10 cellular contexts compared by ENCODE assay signal in genomic region chr6:11251553-11252358, GRCh38. TPM values are rescaled to one million over a fixed set of nuclear protein-coding genes. Genes with fewer than 3 reads are reported as not detected.
A peak's percentile ranks its signal among the peaks of the same experiment; 100 is the strongest.
DNase-seq lines count a peak whose midpoint lies in the region; ATAC-seq and TF ChIP-seq lines count a peak whose summit lies in the region.
"Had no signal": no experiment of that assay in that cellular context is flagged by ENCODE, and none has a peak within 500 bp of the region (broad histone marks: within the 10 kb centered on the region; RNA-seq: fewer than 3 reads in every experiment).

No MANE protein-coding gene starts in this region.

- intact Hi-C loops in colonic mucosa (cut with DNase I), result no loop called here
- intact Hi-C loops in CD14-positive monocyte (cut with micrococcal nuclease), result no loop called here

- 58 to 76% methylated on average over 7 of the region's 7 CpGs for WGBS in lung, 2 donors

- TF ChIP-seq CTCF in colonic mucosa (IDR thresholded peaks at IDR 0.05), result no peak
- TF ChIP-seq CTCF in lung (IDR thresholded peaks at IDR 0.05; ENCODE audit: control extremely low read depth, extremely low read depth), result no peak
- TF ChIP-seq CTCF in Peyer's patch (IDR thresholded peaks at IDR 0.05), result no peak
- TF ChIP-seq CTCF in CD14-positive monocyte (IDR thresholded peaks at IDR 0.05), result no peak

- no peak overlapping the region for H3K27ac ChIP-seq in colonic mucosa
- peak overlapping the region; percentile 49 to 76 for H3K27ac ChIP-seq in lung (ENCODE audit: low read depth in 1 of 2, low read length in 1 of 2)
- peak overlapping the region; percentile 40 for H3K27ac ChIP-seq in substantia nigra (ENCODE audit: low read depth, low read length, poor library complexity, severe bottlenecking)
- H3K27ac ChIP-seq in Peyer's patch, result peak overlapping the region in 2 of 4 donors; percentile 18 to 45
- no peak overlapping the region for H3K27ac ChIP-seq in CD8-positive, alpha-beta memory T cell (ENCODE audit: low read depth, low read length)
- H3K27ac ChIP-seq: KMS-11 had no signal

- peak; percentile 49 for DNase-seq in NCI-H1105 (lab: John Stamatoyannopoulos, UW)
- DNase-seq in colonic mucosa, result peak; percentile 58
- no peak for DNase-seq in lung (ENCODE audit: low spot score)
- DNase-seq in substantia nigra (lab: John Stamatoyannopoulos, UW), result peak in 42 of 49 donors; percentile 9 to 90 (median 55)
- DNase-seq in Peyer's patch, result no peak
- no peak for DNase-seq in CD8-positive, alpha-beta memory T cell
- DNase-seq in CD14-positive monocyte (ENCODE audit: low spot score), result no peak
- DNase-seq: immature natural killer cell had no signal

- H3K9me3 Mint-ChIP-seq in CD8-positive, alpha-beta memory T cell, result peaks cover 0 to 2% (median 0%) of the 10 kb centered on the region in 5 donors
- peaks cover 3 to 9% (median 5%) of the 10 kb centered on the region in 7 donors for H3K9me3 Mint-ChIP-seq in CD14-positive monocyte
- H3K9me3 Mint-ChIP-seq: immature natural killer cell had no signal

- H3K36me3 Mint-ChIP-seq in CD8-positive, alpha-beta memory T cell, result peaks cover 36 to 48% (median 46%) of the 10 kb centered on the region in 3 donors
- peaks cover 49 to 53% of the 10 kb centered on the region in 2 donors for H3K36me3 Mint-ChIP-seq in CD14-positive monocyte

- H3K4me3 ChIP-seq in colonic mucosa, result no peak overlapping the region
- no peak overlapping the region for H3K4me3 ChIP-seq in lung
- no peak overlapping the region for H3K4me3 ChIP-seq in Peyer's patch
- H3K4me3 ChIP-seq in CD8-positive, alpha-beta memory T cell (ENCODE audit: low read length), result no peak overlapping the region

- no peak overlapping the region for H3K9ac ChIP-seq in colonic mucosa (ENCODE audit: low read depth in 2 of 2, low read length in 2 of 2)
- H3K9ac ChIP-seq: KMS-11 had no signal

- H3K9me3 ChIP-seq in colonic mucosa (no peaks in the 10 kb centered on the region), lung (ENCODE audit: control insufficient read depth in 2 of 2, insufficient read depth in 1 of 2, low read length in 1 of 2) (no peaks in the 10 kb centered on the region), Peyer's patch (no peaks in the 10 kb centered on the region)
- peaks cover 5% of the 10 kb centered on the region for H3K9me3 ChIP-seq in CD8-positive, alpha-beta memory T cell (ENCODE audit: low read length)

- peak; percentile 50 for ATAC-seq in lung (ENCODE audit: insufficient read depth, low FRiP score)
- ATAC-seq in GM19035 (IDR thresholded peaks at IDR 0.05; ENCODE audit: unreplicated experiment), result no peak

- peaks cover 28 to 43% (median 40%) of the 10 kb centered on the region in 3 donors for H3K4me1 Mint-ChIP-seq in CD8-positive, alpha-beta memory T cell
- no peaks in the 10 kb centered on the region for H3K4me1 Mint-ChIP-seq in CD14-positive monocyte

- H3K36me3 ChIP-seq in colonic mucosa (no peaks in the 10 kb centered on the region), lung (ENCODE audit: control insufficient read depth in 2 of 2, insufficient read depth in 2 of 2, low read length in 2 of 2) (peaks cover 0 to 2% of the 10 kb centered on the region in 2 donors), Peyer's patch (no peaks in the 10 kb centered on the region)
- H3K36me3 ChIP-seq in CD8-positive, alpha-beta memory T cell (ENCODE audit: insufficient read depth, low read length), result peaks cover 15% of the 10 kb centered on the region

- TF ChIP-seq POLR2A in Peyer's patch (IDR thresholded peaks at IDR 0.05), result no peak

- H3K4me1 ChIP-seq in colonic mucosa (peaks cover 4% of the 10 kb centered on the region), lung (ENCODE audit: control insufficient read depth in 2 of 2, insufficient read depth in 2 of 2, low read length in 2 of 2) (peaks cover 5 to 9% of the 10 kb centered on the region in 2 donors), Peyer's patch (peaks cover 0 to 14% (median 2%) of the 10 kb centered on the region in 4 donors)
- peaks cover 3% of the 10 kb centered on the region for H3K4me1 ChIP-seq in CD8-positive, alpha-beta memory T cell (ENCODE audit: insufficient read depth, low read length)

- CTCF ChIA-PET in CD8-positive, alpha-beta memory T cell (lab: Charles Lee), result interaction anchor here (1.1 to 1.4 kb wide), 2 partner anchors 10 to 30 kb away, joined by 3 to 5 read pairs; no protein-coding TSS in a partner anchor

- POLR2A ChIA-PET in CD8-positive, alpha-beta memory T cell (lab: Charles Lee), result interaction anchor here (0.6 kb wide), 1 partner anchor 51 kb away, joined by 3 read pairs; no protein-coding TSS in a partner anchor

- H3K27me3 Mint-ChIP-seq in CD8-positive, alpha-beta memory T cell, result no peaks in the 10 kb centered on the region
- H3K27me3 Mint-ChIP-seq in CD14-positive monocyte (ENCODE audit: low read depth in 3 of 3), result peaks cover 0 to 2% (median 1%) of the 10 kb centered on the region in 3 donors

- H3K27ac Mint-ChIP-seq in CD8-positive, alpha-beta memory T cell, result peak overlapping the region in 3 of 8 donors; percentile 29 to 57 (median 54)
- H3K27ac Mint-ChIP-seq in CD14-positive monocyte, result no peak overlapping the region

- peak overlapping the region in 1 of 7 donors; percentile 37 for H3K4me3 Mint-ChIP-seq in CD8-positive, alpha-beta memory T cell
- H3K4me3 Mint-ChIP-seq in CD14-positive monocyte, result no peak overlapping the region
- H3K4me3 Mint-ChIP-seq: immature natural killer cell had no signal

- no peaks in the 10 kb centered on the region for H3K27me3 ChIP-seq in colonic mucosa
- no peaks in the 10 kb centered on the region for H3K27me3 ChIP-seq in lung (ENCODE audit: control insufficient read depth, insufficient read depth)
- no peaks in the 10 kb centered on the region for H3K27me3 ChIP-seq in Peyer's patch
- H3K27me3 ChIP-seq in CD8-positive, alpha-beta memory T cell (ENCODE audit: insufficient read depth, low read length, poor library complexity, severe bottlenecking), result no peaks in the 10 kb centered on the region

RNA-seq across cellular contexts. Expression of gene NEDD9, which starts 19.3 kb away (rescaled TPM):
- total RNA-seq in colonic mucosa, result 10 to 100 TPM; 43.4 to 73.1 TPM
- total RNA-seq in lung, result 100 to 1,000 TPM; 149 to 158 TPM
- polyA plus RNA-seq in lung, result 100 to 1,000 TPM in 1 of 2 donors, 10 to 100 TPM in 1; 28.2 to 101 TPM
- 10 to 100 TPM; 63.9 to 97.0 (median 87.5) TPM for total RNA-seq in Peyer's patch
- 10 to 100 TPM; 39.9 to 41.0 TPM for total RNA-seq in CD8-positive, alpha-beta memory T cell
- 40.2 TPM for polyA plus RNA-seq in CD8-positive, alpha-beta memory T cell
- polyA plus RNA-seq in CD14-positive monocyte, result 10 to 100 TPM; 18.2 to 33.0 TPM

Comparison
In these comparisons a context has a peak if more than half of its experiments do, and no peak if none do; other contexts are left out.
1. DNase-seq: peak in NCI-H1105 (single experiment), colonic mucosa (single experiment) and substantia nigra (42 of 49); none in lung (single experiment), Peyer's patch (0 of 3), CD8-positive, alpha-beta memory T cell (0 of 5) and CD14-positive monocyte (single experiment).
2. H3K27ac ChIP-seq: peak in lung (2 of 2) and substantia nigra (single experiment); none in colonic mucosa (single experiment) and CD8-positive, alpha-beta memory T cell (single experiment).